Comparison of ENCODE assay signal across 24 cellular contexts in genomic region chr13:23811366-23812027, GRCh38.
DNase-seq lines count a peak whose midpoint lies in the region; ATAC-seq and TF ChIP-seq lines count a peak whose summit lies in the region.
"Had no signal": no experiment of that assay in that cellular context is flagged by ENCODE, and none has a peak within 500 bp of the region (broad histone marks: within the 10 kb centered on the region; RNA-seq: fewer than 3 reads in every experiment).

No MANE protein-coding gene starts in this region.

- H3K36me3 ChIP-seq in Caco-2 (ENCODE audit: control insufficient read depth, insufficient read depth, low read length) (no peaks in the 10 kb centered on the region), hepatocyte (replicated peaks; ENCODE audit: insufficient read depth, low read depth) (no peaks in the 10 kb centered on the region), trophoblast cell (ENCODE audit: control insufficient read depth in 1 of 2, insufficient read depth in 2 of 2, low read length in 2 of 2) (no peaks in the 10 kb centered on the region)
- H3K36me3 ChIP-seq: WERI-Rb-1 had no signal

- DNase-seq in Caco-2 (peak in 1 of 2 experiments; percentile 42), MV-4-11 (lab: John Stamatoyannopoulos, UW) (peak; percentile 21), hepatocyte (ENCODE audit: low spot score) (no peak), trophoblast cell (peak in 1 of 2 donors; percentile 29)
- DNase-seq in activated CD8-positive, alpha-beta memory T cell treated with anti-CD3 and anti-CD28 coated beads, Interleukin-2, amount 50 U/mL, for 48 hours: no peak
- DNase-seq: activated CD4-positive, alpha-beta T cell treated with anti-CD3 and anti-CD28 coated beads, Interleukin-2, amount 50 U/mL, for 48 hours; activated gamma-delta T cell; activated naive CD8-positive, alpha-beta T cell treated with anti-CD3 and anti-CD28 coated beads, Interleukin-2, amount 50 U/mL, for 24 hours; body of pancreas; effector memory CD4-positive, alpha-beta T cell; NCI-H1105; NCI-H2081; NK-92 treated with Interleukin-12 subunit alpha and Interleukin-12 subunit beta, amount 100 ng/mL, for 24 hours; right cardiac atrium; stimulated activated naive CD8-positive, alpha-beta T cell treated with anti-CD3 and anti-CD28 coated beads, Interleukin-15, amount 100 ng/mL, for 72 hours; WERI-Rb-1 had no signal

- no peak overlapping the region for H3K4me2 ChIP-seq in hepatocyte
- H3K4me2 ChIP-seq in trophoblast cell (ENCODE audit: low read length): peak overlapping the region; percentile 20

- peak overlapping the region; percentile 23 for H3K18ac ChIP-seq in trophoblast cell (ENCODE audit: low read length)

- H4K8ac ChIP-seq in trophoblast cell (ENCODE audit: low read depth, low read length): peak overlapping the region; percentile 8

- H4K91ac ChIP-seq in trophoblast cell (ENCODE audit: low read depth, low read length): peak overlapping the region; percentile 84

- H3K27me3 ChIP-seq in Caco-2 (replicated peaks; ENCODE audit: control insufficient read depth, insufficient read depth, low read length) (no peaks in the 10 kb centered on the region), hepatocyte (no peaks in the 10 kb centered on the region), trophoblast cell (ENCODE audit: insufficient read depth, low read length) (no peaks in the 10 kb centered on the region)
- H3K27me3 ChIP-seq: body of pancreas, esophagus muscularis mucosa, tibial nerve had no signal

- H3K27ac ChIP-seq in hepatocyte: peak overlapping the region; percentile 3
- H3K27ac ChIP-seq in trophoblast cell (ENCODE audit: low read depth, low read length): peak overlapping the region; percentile 92
- H3K27ac ChIP-seq: body of pancreas, HL-60, tibial nerve, WERI-Rb-1 had no signal

- H3K4me3 Mint-ChIP-seq in Caco-2 (ENCODE audit: unreplicated experiment): no peak overlapping the region
- H3K4me3 Mint-ChIP-seq: activated naive CD8-positive, alpha-beta T cell treated with anti-CD3 and anti-CD28 coated beads, Interleukin-2, amount 50 U/mL, for 24 hours; stimulated activated naive CD8-positive, alpha-beta T cell treated with anti-CD3 and anti-CD28 coated beads, Interleukin-15, amount 100 ng/mL, for 72 hours had no signal

- H4K12ac ChIP-seq in trophoblast cell (ENCODE audit: low read depth, low read length): no peak overlapping the region

- WGBS in hepatocyte (ENCODE audit: low lambda C conversion rate, missing lambda C conversion rate): 38% methylated on average over 3 of the region's 3 CpGs
- no CpG with 5 or more reads among the region's 3 CpGs for WGBS in trophoblast cell (ENCODE audit: extremely low coverage, insufficient coverage, insufficient read length)

- H3K14ac ChIP-seq in trophoblast cell (ENCODE audit: low read length): no peak overlapping the region

- peak overlapping the region; percentile 91 for H2BK5ac ChIP-seq in trophoblast cell (ENCODE audit: low read depth, low read length, poor library complexity)

- H3K4me1 ChIP-seq in Caco-2: peaks cover 16% of the 10 kb centered on the region
- H3K4me1 ChIP-seq in hepatocyte (ENCODE audit: insufficient read depth): peaks cover 18% of the 10 kb centered on the region
- H3K4me1 ChIP-seq in trophoblast cell (ENCODE audit: control insufficient read depth in 1 of 2, insufficient read depth in 2 of 2, low read length in 2 of 2): peaks cover 11 to 13% of the 10 kb centered on the region in 2 experiments
- H3K4me1 ChIP-seq: body of pancreas, tibial nerve had no signal

- H3K4me1 Mint-ChIP-seq in Caco-2 (ENCODE audit: low read depth, unreplicated experiment): peaks cover 24% of the 10 kb centered on the region
- H3K4me1 Mint-ChIP-seq: stimulated activated naive CD8-positive, alpha-beta T cell treated with anti-CD3 and anti-CD28 coated beads, Interleukin-15, amount 100 ng/mL, for 72 hours had no signal

- TF ChIP-seq CTCF in Caco-2 (IDR thresholded peaks at IDR 0.05; ENCODE audit: insufficient read depth in 1 of 2, low read depth in 1 of 2, low read length in 1 of 2, severe bottlenecking in 1 of 2, unreplicated experiment in 1 of 2) (no peak), hepatocyte (IDR thresholded peaks at IDR 0.05; ENCODE audit: poor library complexity) (no peak)

- CTCF ChIA-PET in Caco-2 (lab: Charles Lee): interaction anchor here (0.8 to 1.0 kb wide), 3 partner anchors 58 to 101 kb away, joined by 3 read pairs; no protein-coding TSS in a partner anchor

- no peak overlapping the region for H3K23ac ChIP-seq in trophoblast cell (ENCODE audit: low read length)

- no peak overlapping the region for H3K9ac ChIP-seq in trophoblast cell (ENCODE audit: low read length)

- peak overlapping the region; percentile 4 for H2AFZ ChIP-seq in hepatocyte
- no peak overlapping the region for H2AFZ ChIP-seq in trophoblast cell (ENCODE audit: insufficient read depth, low read length, poor library complexity)

- H3K9me3 ChIP-seq in Caco-2 (no peaks in the 10 kb centered on the region), hepatocyte (ENCODE audit: low read depth) (no peaks in the 10 kb centered on the region), trophoblast cell (ENCODE audit: insufficient read depth, low read depth, low read length) (no peaks in the 10 kb centered on the region)
- H3K9me3 ChIP-seq: body of pancreas, esophagus muscularis mucosa, tibial nerve had no signal

- no peak overlapping the region for H3K4me3 ChIP-seq in Caco-2 (ENCODE audit: low read depth, low read length)
- H3K4me3 ChIP-seq in hepatocyte: no peak overlapping the region
- no peak overlapping the region for H3K4me3 ChIP-seq in trophoblast cell (ENCODE audit: low read depth, low read length)
- H3K4me3 ChIP-seq: body of pancreas, esophagus muscularis mucosa, tibial nerve had no signal

- no peak overlapping the region for H2AK5ac ChIP-seq in trophoblast cell (ENCODE audit: low read length)

- peaks cover 13% of the 10 kb centered on the region for H3K79me1 ChIP-seq in trophoblast cell (ENCODE audit: low read length)

- no TSS peak for BruUV-seq in Caco-2 (replicated peaks; lab: Mats Ljungman, UMichigan)

- peaks cover 11% of the 10 kb centered on the region for H3K36me3 Mint-ChIP-seq in Caco-2 (ENCODE audit: insufficient read depth, unreplicated experiment)

- no peaks in the 10 kb centered on the region for H3K27me3 Mint-ChIP-seq in Caco-2 (ENCODE audit: insufficient read depth, unreplicated experiment)
- H3K27me3 Mint-ChIP-seq: activated naive CD8-positive, alpha-beta T cell treated with anti-CD3 and anti-CD28 coated beads, Interleukin-2, amount 50 U/mL, for 24 hours; stimulated activated naive CD8-positive, alpha-beta T cell treated with anti-CD3 and anti-CD28 coated beads, Interleukin-15, amount 100 ng/mL, for 72 hours had no signal

- ATAC-seq in HG02610 (IDR thresholded peaks at IDR 0.05; ENCODE audit: unreplicated experiment) (no peak), HG02678 (IDR thresholded peaks at IDR 0.05; ENCODE audit: unreplicated experiment) (no peak), HG03108 (IDR thresholded peaks at IDR 0.05; ENCODE audit: unreplicated experiment) (no peak)
- ATAC-seq: activated naive CD8-positive, alpha-beta T cell treated with anti-CD3 and anti-CD28 coated beads, Interleukin-2, amount 50 U/mL, for 24 hours; body of pancreas; HCT116; SK-N-SH treated with all-trans-retinoic acid at 6 μM for 48 hours; stimulated activated naive CD8-positive, alpha-beta T cell treated with anti-CD3 and anti-CD28 coated beads, Interleukin-15, amount 100 ng/mL, for 72 hours had no signal

- H3K9me3 Mint-ChIP-seq in Caco-2 (ENCODE audit: unreplicated experiment): no peaks in the 10 kb centered on the region
- H3K9me3 Mint-ChIP-seq: activated naive CD8-positive, alpha-beta T cell treated with anti-CD3 and anti-CD28 coated beads, Interleukin-2, amount 50 U/mL, for 24 hours; stimulated activated naive CD8-positive, alpha-beta T cell treated with anti-CD3 and anti-CD28 coated beads, Interleukin-15, amount 100 ng/mL, for 72 hours had no signal

- POLR2A ChIA-PET in Caco-2 (lab: Charles Lee): no interaction called here

- intact Hi-C loops in Caco-2 (cut with micrococcal nuclease; ENCODE audit: unreplicated experiment): loop anchor here (1.0 kb wide), 1 partner anchor 68 kb away; no protein-coding TSS in a partner anchor

- peak overlapping the region; percentile 85 for H2BK12ac ChIP-seq in trophoblast cell (ENCODE audit: low read length)

- no peak overlapping the region for H3K4ac ChIP-seq in trophoblast cell (ENCODE audit: low read depth, low read length)

- H3K27ac Mint-ChIP-seq in Caco-2 (ENCODE audit: unreplicated experiment): peak overlapping the region; percentile 79
- H3K27ac Mint-ChIP-seq: activated naive CD8-positive, alpha-beta T cell treated with anti-CD3 and anti-CD28 coated beads, Interleukin-2, amount 50 U/mL, for 24 hours had no signal

- H4K20me1 ChIP-seq in hepatocyte (ENCODE audit: insufficient read depth, poor library complexity, severe bottlenecking): no peaks in the 10 kb centered on the region

- H3K9me2 ChIP-seq in hepatocyte (replicated peaks; ENCODE audit: insufficient read depth): no peaks in the 10 kb centered on the region

- no peaks in the 10 kb centered on the region for H3K79me2 ChIP-seq in hepatocyte
- no peaks in the 10 kb centered on the region for H3K79me2 ChIP-seq in trophoblast cell (ENCODE audit: control insufficient read depth, insufficient read depth, low read length, poor library complexity)

- H2BK120ac ChIP-seq in trophoblast cell (ENCODE audit: insufficient read depth, low read length, poor library complexity): peak overlapping the region; percentile 55
